ENCODE assay signal across 14 cellular contexts in genomic region chr9:4118666-4119065, GRCh38.
DNase-seq lines count a peak whose midpoint lies in the region; ATAC-seq and TF ChIP-seq lines count a peak whose summit lies in the region.
"Had no signal": no experiment of that assay in that cellular context is flagged by ENCODE, and none has a peak within 500 bp of the region (broad histone marks: within the 10 kb centered on the region; RNA-seq: fewer than 3 reads in every experiment).

No MANE protein-coding gene starts in this region.

- CTCF ChIA-PET in PC-9 (lab: Charles Lee), result interaction anchor here (0.6 kb wide), 1 partner anchor 38 kb away, joined by 3 read pairs; no protein-coding TSS in a partner anchor

- H3F3A ChIP-seq in neural progenitor cell (ENCODE audit: low read depth) (peaks cover 8% of the 10 kb centered on the region), PC-9 (ENCODE audit: insufficient read depth, low read depth) (no peaks in the 10 kb centered on the region)

- no peak overlapping the region for H3K9ac ChIP-seq in neural progenitor cell

- H4K20me1 ChIP-seq in neural progenitor cell (ENCODE audit: low read depth) (no peaks in the 10 kb centered on the region), PC-9 (ENCODE audit: insufficient read depth) (no peaks in the 10 kb centered on the region)

- no peak for DNase-seq in natural killer cell treated with Interleukin-12 subunit alpha and Interleukin-12 subunit beta and Interleukin-15 and Interleukin-18, amount 100 ng/mL, for 72 hours (ENCODE audit: low spot score)
- no peak for DNase-seq in natural killer cell
- no peak for DNase-seq in left ventricle myocardium inferior
- DNase-seq in neural progenitor cell (ENCODE audit: low spot score), result no peak
- no peak for DNase-seq in NCI-H2196 (lab: John Stamatoyannopoulos, UW; ENCODE audit: unreplicated experiment)
- no peak for DNase-seq in PC-9
- no peak for DNase-seq in stimulated activated CD4-positive, alpha-beta T cell treated with anti-CD3 and anti-CD28 coated beads, Interleukin-4, amount 100 ng/mL, for 4 hours
- no peak for DNase-seq in NCI-H446 treated with DMSO at 0.1 percent for 48 hours (lab: John Stamatoyannopoulos, UW)
- DNase-seq: Calu3; CD4-positive, alpha-beta memory T cell; DMS53; NCI-H1092 treated with DMSO at 0.1 percent for 48 hours; NCI-H2107; NCI-H69 had no signal

- no peaks in the 10 kb centered on the region for H3K9me2 ChIP-seq in PC-9 (ENCODE audit: insufficient read depth)

- no peak for ATAC-seq in natural killer cell treated with Interleukin-12 subunit alpha and Interleukin-12 subunit beta and Interleukin-15 and Interleukin-18, amount 100 ng/mL, for 72 hours
- ATAC-seq in natural killer cell, result no peak

- H2AFZ ChIP-seq in neural progenitor cell (replicated peaks), result no peak overlapping the region
- no peak overlapping the region for H2AFZ ChIP-seq in PC-9

- no peaks in the 10 kb centered on the region for H3K4me1 Mint-ChIP-seq in natural killer cell treated with Interleukin-12 subunit alpha and Interleukin-12 subunit beta and Interleukin-15 and Interleukin-18, amount 100 ng/mL, for 72 hours (ENCODE audit: low read depth in 2 of 2)
- H3K4me1 Mint-ChIP-seq in natural killer cell (no peaks in the 10 kb centered on the region), neural progenitor cell (peaks cover 22% of the 10 kb centered on the region)

- peaks cover 8% of the 10 kb centered on the region for H3K4me1 ChIP-seq in left ventricle myocardium inferior
- H3K4me1 ChIP-seq in neural progenitor cell, result peaks cover 31% of the 10 kb centered on the region
- no peaks in the 10 kb centered on the region for H3K4me1 ChIP-seq in PC-9 (replicated peaks; ENCODE audit: insufficient read depth)

- H3K4me3 ChIP-seq in left ventricle myocardium inferior, result no peak overlapping the region
- no peak overlapping the region for H3K4me3 ChIP-seq in neural progenitor cell
- H3K4me3 ChIP-seq in PC-9, result no peak overlapping the region

- no peak for TF ChIP-seq CTCF in natural killer cell (IDR thresholded peaks at IDR 0.05)
- TF ChIP-seq CTCF in left ventricle myocardium inferior (IDR thresholded peaks at IDR 0.05; ENCODE audit: borderline replicate concordance), result no peak
- TF ChIP-seq CTCF in neural progenitor cell (IDR thresholded peaks at IDR 0.05), result no peak
- no peak for TF ChIP-seq CTCF in PC-9 (conservative IDR thresholded peaks at IDR 0.05)

- no peaks in the 10 kb centered on the region for H3K36me3 Mint-ChIP-seq in natural killer cell treated with Interleukin-12 subunit alpha and Interleukin-12 subunit beta and Interleukin-15 and Interleukin-18, amount 100 ng/mL, for 72 hours
- no peaks in the 10 kb centered on the region for H3K36me3 Mint-ChIP-seq in natural killer cell
- H3K36me3 Mint-ChIP-seq in neural progenitor cell, result peaks cover 42% of the 10 kb centered on the region
- H3K36me3 Mint-ChIP-seq: CD4-positive, alpha-beta memory T cell had no signal

- BruUV-seq in PC-9 (replicated peaks; lab: Mats Ljungman, UMichigan), result no TSS peak

- H3K27ac ChIP-seq in left ventricle myocardium inferior (replicated peaks) (peak overlapping the region; percentile 60), neural progenitor cell (no peak overlapping the region), PC-9 (no peak overlapping the region)

- no peaks in the 10 kb centered on the region for H3K36me3 ChIP-seq in left ventricle myocardium inferior
- peaks cover 5% of the 10 kb centered on the region for H3K36me3 ChIP-seq in neural progenitor cell
- no peaks in the 10 kb centered on the region for H3K36me3 ChIP-seq in PC-9 (ENCODE audit: low read depth)

- H3K4me2 ChIP-seq in neural progenitor cell (no peak overlapping the region), PC-9 (no peak overlapping the region)

- H3K79me2 ChIP-seq in neural progenitor cell (ENCODE audit: low read depth) (peaks cover 7% of the 10 kb centered on the region), PC-9 (ENCODE audit: low read depth) (no peaks in the 10 kb centered on the region)

- no peak overlapping the region for H3K27ac Mint-ChIP-seq in natural killer cell treated with Interleukin-12 subunit alpha and Interleukin-12 subunit beta and Interleukin-15 and Interleukin-18, amount 100 ng/mL, for 72 hours
- H3K27ac Mint-ChIP-seq in natural killer cell (no peak overlapping the region), neural progenitor cell (peak overlapping the region; percentile 62)

- H3K9me3 ChIP-seq in left ventricle myocardium inferior (replicated peaks) (no peaks in the 10 kb centered on the region), neural progenitor cell (ENCODE audit: low read depth) (no peaks in the 10 kb centered on the region), PC-9 (ENCODE audit: insufficient read depth, low read depth) (no peaks in the 10 kb centered on the region)

- intact Hi-C loops in natural killer cell (cut with micrococcal nuclease) (no loop called here), left ventricle myocardium inferior (cut with micrococcal nuclease) (no loop called here), PC-9 (cut with micrococcal nuclease; ENCODE audit: unreplicated experiment) (no loop called here)

- peak overlapping the region; percentile 23 for H3K4me3 Mint-ChIP-seq in natural killer cell treated with Interleukin-12 subunit alpha and Interleukin-12 subunit beta and Interleukin-15 and Interleukin-18, amount 100 ng/mL, for 72 hours
- no peak overlapping the region for H3K4me3 Mint-ChIP-seq in natural killer cell
- H3K4me3 Mint-ChIP-seq in neural progenitor cell, result no peak overlapping the region
- H3K4me3 Mint-ChIP-seq: CD4-positive, alpha-beta memory T cell had no signal

- H3K27me3 Mint-ChIP-seq in natural killer cell treated with Interleukin-12 subunit alpha and Interleukin-12 subunit beta and Interleukin-15 and Interleukin-18, amount 100 ng/mL, for 72 hours, result peaks cover 7 to 13% of the 10 kb centered on the region in 2 donors
- no peaks in the 10 kb centered on the region for H3K27me3 Mint-ChIP-seq in natural killer cell (ENCODE audit: low read depth in 2 of 2)
- peaks cover 2% of the 10 kb centered on the region for H3K27me3 Mint-ChIP-seq in neural progenitor cell (ENCODE audit: insufficient read depth, low read depth)
- H3K27me3 Mint-ChIP-seq: CD4-positive, alpha-beta memory T cell had no signal

- H3K9me3 Mint-ChIP-seq in natural killer cell treated with Interleukin-12 subunit alpha and Interleukin-12 subunit beta and Interleukin-15 and Interleukin-18, amount 100 ng/mL, for 72 hours, result no peaks in the 10 kb centered on the region
- no peaks in the 10 kb centered on the region for H3K9me3 Mint-ChIP-seq in natural killer cell
- peaks cover 9% of the 10 kb centered on the region for H3K9me3 Mint-ChIP-seq in neural progenitor cell
- H3K9me3 Mint-ChIP-seq: CD4-positive, alpha-beta memory T cell had no signal

- POLR2A ChIA-PET in PC-9 (lab: Charles Lee; ENCODE audit: unreplicated experiment), result no interaction called here

- H3K27me3 ChIP-seq in left ventricle myocardium inferior (ENCODE audit: low read depth) (no peaks in the 10 kb centered on the region), neural progenitor cell (no peaks in the 10 kb centered on the region), PC-9 (ENCODE audit: insufficient read depth, low read depth) (no peaks in the 10 kb centered on the region)
